In the genomic region with DNA sequence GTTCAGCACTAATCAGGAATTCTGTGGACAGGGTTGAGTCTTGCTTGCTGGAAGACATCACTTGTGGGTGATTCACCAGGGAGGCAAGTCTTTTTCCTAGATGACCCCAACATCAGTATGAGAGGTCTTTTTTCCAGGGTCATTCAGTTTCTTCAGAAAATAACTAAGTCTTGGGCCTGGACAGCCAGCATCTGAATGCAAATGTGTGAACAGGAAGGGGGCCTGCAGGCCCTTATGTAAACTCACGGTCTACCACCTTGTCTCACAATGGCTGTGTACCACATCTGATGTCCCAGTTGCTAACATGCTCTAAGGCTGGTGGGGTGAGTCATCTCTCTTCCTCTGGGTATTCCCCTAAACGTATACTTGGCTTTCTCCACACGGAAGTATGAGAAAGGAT, we compare ENCODE assay signal across 8 cellular contexts.
DNase-seq lines count a peak whose midpoint lies in the region; ATAC-seq and TF ChIP-seq lines count a peak whose summit lies in the region.

No MANE protein-coding gene starts in this region.

- peaks cover 0 to 47% (median 17%) of the 10 kb centered on the region in 4 donors for H3K36me3 ChIP-seq in upper lobe of left lung

- no peak overlapping the region for H3K4me3 ChIP-seq in upper lobe of left lung

- TF ChIP-seq EP300 in upper lobe of left lung (IDR thresholded peaks at IDR 0.05) = no peak

- peak; percentile 14 to 65 for DNase-seq in erythroblast (lab: John Stamatoyannopoulos, UW)
- peak; percentile 14 for DNase-seq in stimulated activated CD8-positive, alpha-beta memory T cell treated with anti-CD3 and anti-CD28 coated beads, Interleukin-12 subunit alpha, Interleukin-12 subunit beta, amount 100 ng/mL, for 24 hours (ENCODE audit: extremely low read depth)
- no peak for DNase-seq in left colon
- DNase-seq in DMS 273 treated with DMSO at 0.1 percent for 48 hours (lab: John Stamatoyannopoulos, UW) = no peak
- DNase-seq in upper lobe of left lung = no peak

- TF ChIP-seq POLR2A in erythroblast (IDR thresholded peaks at IDR 0.05; ENCODE audit: low read length) (no peak), upper lobe of left lung (IDR thresholded peaks at IDR 0.05) (no peak)

- no peaks in the 10 kb centered on the region for H3K27me3 ChIP-seq in upper lobe of left lung

- no peak overlapping the region for H3K27ac ChIP-seq in upper lobe of left lung

- ATAC-seq in GM19043 (IDR thresholded peaks at IDR 0.05; ENCODE audit: low read depth, unreplicated experiment) (peak; percentile 99), HG03095 (IDR thresholded peaks at IDR 0.05; ENCODE audit: unreplicated experiment) (peak; percentile 99), left colon (no peak), upper lobe of left lung (ENCODE audit: low FRiP score in 2 of 2) (no peak)
- ATAC-seq in activated CD4-positive, CD25-positive, alpha-beta regulatory T cell treated with anti-CD3 and anti-CD28 coated beads, Interleukin-2, amount 50 U/mL, for 24 hours = peak; percentile 100

- no peaks in the 10 kb centered on the region for H3K9me3 ChIP-seq in upper lobe of left lung

- peaks cover 0 to 3% (median 0%) of the 10 kb centered on the region in 4 donors for H3K4me1 ChIP-seq in upper lobe of left lung

- no peak for TF ChIP-seq CTCF in upper lobe of left lung (IDR thresholded peaks at IDR 0.05)

- intact Hi-C loops in left colon (cut with DNase I, micrococcal nuclease) = no loop called here

- 52 to 53% methylated on average over 3 of the region's 3 CpGs for WGBS in upper lobe of left lung, 2 donors

Comparison
In these comparisons a context has a peak if more than half of its experiments do, and no peak if none do; other contexts are left out.
1. ATAC-seq: peak in GM19043 (single experiment), HG03095 (single experiment) and activated CD4-positive, CD25-positive, alpha-beta regulatory T cell treated with anti-CD3 and anti-CD28 coated beads, Interleukin-2, amount 50 U/mL, for 24 hours (2 of 2); none in left colon (single experiment) and upper lobe of left lung (0 of 2).
2. DNase-seq: peak in erythroblast (2 of 2) and stimulated activated CD8-positive, alpha-beta memory T cell treated with anti-CD3 and anti-CD28 coated beads, Interleukin-12 subunit alpha, Interleukin-12 subunit beta, amount 100 ng/mL, for 24 hours (single experiment); none in left colon (0 of 2), DMS 273 treated with DMSO at 0.1 percent for 48 hours (single experiment) and upper lobe of left lung (0 of 2).